Comparison of ENCODE assay signal across 1 cellular context in the genomic region with DNA sequence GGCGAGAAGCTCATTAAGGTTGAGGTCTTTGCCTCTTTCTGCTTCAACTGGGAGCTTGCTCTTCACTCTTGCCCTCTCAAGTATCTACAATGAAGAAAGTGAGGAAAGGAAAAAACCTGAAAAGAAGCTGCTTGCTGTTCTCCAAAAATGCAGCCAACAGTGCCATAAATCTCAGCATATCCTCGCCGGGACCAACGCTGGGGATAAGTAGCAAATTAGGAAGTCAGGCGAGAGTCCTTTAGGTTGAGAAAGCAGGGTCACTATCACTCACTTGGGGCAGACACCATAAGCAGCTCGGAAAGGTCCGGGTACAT.
TF ChIP-seq lines count a peak whose summit lies in the region.

No MANE protein-coding gene starts in this region.

TF ChIP-seq in GM12878, 131 proteins besides CTCF, POLR2A, EP300 and RAD21:
- TF ChIP-seq, protein P1, sequence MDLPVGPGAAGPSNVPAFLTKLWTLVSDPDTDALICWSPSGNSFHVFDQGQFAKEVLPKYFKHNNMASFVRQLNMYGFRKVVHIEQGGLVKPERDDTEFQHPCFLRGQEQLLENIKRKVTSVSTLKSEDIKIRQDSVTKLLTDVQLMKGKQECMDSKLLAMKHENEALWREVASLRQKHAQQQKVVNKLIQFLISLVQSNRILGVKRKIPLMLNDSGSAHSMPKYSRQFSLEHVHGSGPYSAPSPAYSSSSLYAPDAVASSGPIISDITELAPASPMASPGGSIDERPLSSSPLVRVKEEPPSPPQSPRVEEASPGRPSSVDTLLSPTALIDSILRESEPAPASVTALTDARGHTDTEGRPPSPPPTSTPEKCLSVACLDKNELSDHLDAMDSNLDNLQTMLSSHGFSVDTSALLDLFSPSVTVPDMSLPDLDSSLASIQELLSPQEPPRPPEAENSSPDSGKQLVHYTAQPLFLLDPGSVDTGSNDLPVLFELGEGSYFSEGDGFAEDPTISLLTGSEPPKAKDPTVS (IDR thresholded peaks at IDR 0.05; ENCODE audit: low read depth, low read length) = 0 out of 2 replicates have a peak, but pooled peaks have one; percentile 39
- TF ChIP-seq RUNX3 (IDR thresholded peaks at IDR 0.05; ENCODE audit: low read length) = no peak
